In the genomic region with DNA sequence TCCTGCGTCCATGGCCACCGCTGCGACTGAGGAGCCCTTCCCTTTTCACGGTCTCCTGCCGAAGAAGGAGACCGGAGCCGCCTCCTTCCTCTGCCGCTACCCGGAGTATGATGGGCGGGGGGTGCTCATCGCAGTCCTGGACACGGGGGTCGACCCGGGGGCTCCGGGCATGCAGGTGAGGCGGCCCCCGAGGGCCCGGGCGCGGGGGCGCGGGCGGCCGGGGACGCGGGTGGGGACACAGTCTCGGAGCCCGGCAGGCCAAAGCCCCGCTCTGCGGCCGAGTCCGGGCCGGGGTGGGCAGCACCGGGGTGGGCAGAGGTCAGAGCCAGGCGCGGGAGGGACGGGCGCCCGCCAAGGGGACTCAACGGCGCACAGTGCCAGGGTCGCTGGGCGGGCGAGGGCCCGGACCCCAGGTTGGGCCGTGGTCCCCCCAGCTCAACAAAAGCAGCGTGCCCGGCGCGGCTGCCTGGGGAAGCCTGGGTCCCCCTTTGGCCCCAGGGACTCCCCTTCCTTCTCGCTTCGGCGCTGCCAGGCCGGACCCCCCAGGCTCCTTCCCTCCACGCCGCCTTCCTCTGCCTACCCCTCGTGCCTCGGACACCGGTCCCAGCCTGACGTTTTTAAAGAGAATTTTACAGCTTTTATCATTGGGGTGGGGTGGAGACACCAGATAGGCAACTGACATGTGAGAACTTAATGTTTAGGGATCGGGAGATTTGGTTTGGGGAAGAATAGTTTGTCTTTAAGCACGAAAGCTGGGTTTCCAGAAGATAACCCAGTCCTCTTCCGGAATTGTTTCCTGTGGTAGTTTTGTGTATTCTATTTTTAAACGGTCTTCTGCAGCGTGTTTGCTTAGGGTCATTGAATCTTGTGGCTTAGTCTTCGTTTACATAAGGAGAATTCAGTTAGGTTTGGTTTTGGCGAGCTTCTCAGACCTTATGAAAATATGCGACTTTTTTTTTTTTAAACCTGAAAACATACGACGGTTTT, we compare ENCODE assay signal across 8 cellular contexts. TPM values are rescaled to one million over a fixed set of nuclear protein-coding genes. Genes with fewer than 3 reads are reported as not detected.
DNase-seq lines count a peak whose midpoint lies in the region; ATAC-seq, FAIRE-seq and TF ChIP-seq lines count a peak whose summit lies in the region.

No MANE protein-coding gene starts in this region.

- FAIRE-seq in bronchial epithelial cell (lab: Jason Lieb, UNC): no peak

- no peaks in the 10 kb centered on the region for H3K27me3 Mint-ChIP-seq in CD8-positive, alpha-beta T cell (ENCODE audit: low read depth)

- peaks cover 43% of the 10 kb centered on the region for H3K4me1 ChIP-seq in CD8-positive, alpha-beta T cell (ENCODE audit: insufficient read depth, low read length)

- peak overlapping the region; percentile 72 for H3K4me3 ChIP-seq in CD8-positive, alpha-beta T cell (ENCODE audit: low read depth, low read length)
- peak overlapping the region; percentile 76 for H3K4me3 ChIP-seq in bronchial epithelial cell (ENCODE audit: low read depth, low read length)

- H3K9me3 ChIP-seq in CD8-positive, alpha-beta T cell (ENCODE audit: low read length): no peaks in the 10 kb centered on the region

- DNase-seq in CD8-positive, alpha-beta T cell: peak in 6 of 7 experiments; percentile 5 to 58 (median 18)
- DNase-seq in SKM-1 treated with dmso at 0.1 percent for 144 hours (lab: John Stamatoyannopoulos, UW; ENCODE audit: unreplicated experiment): peak; percentile 19
- no peak for DNase-seq in bronchial epithelial cell (ENCODE audit: low read depth)
- DNase-seq in kidney glomerular epithelial cell (lab: John Stamatoyannopoulos, UW): peak; percentile 30
- peak; percentile 14 for DNase-seq in stimulated activated CD4-positive, alpha-beta T cell treated with anti-CD3 and anti-CD28 coated beads, Interleukin-4, amount 100 ng/mL, for 24 hours
- DNase-seq in NCI-H774 (lab: John Stamatoyannopoulos, UW): no peak

- peak overlapping the region; percentile 100 for H3K27ac Mint-ChIP-seq in CD8-positive, alpha-beta T cell

- H3K4me3 Mint-ChIP-seq in CD8-positive, alpha-beta T cell: peak overlapping the region; percentile 98

- H3K27me3 ChIP-seq in CD8-positive, alpha-beta T cell (ENCODE audit: insufficient read depth, low read length): no peaks in the 10 kb centered on the region
- no peaks in the 10 kb centered on the region for H3K27me3 ChIP-seq in bronchial epithelial cell (ENCODE audit: control insufficient read depth, insufficient read depth, low read length)

- H3K36me3 Mint-ChIP-seq in CD8-positive, alpha-beta T cell: peaks cover 38% of the 10 kb centered on the region

- intact Hi-C loops in CD8-positive, alpha-beta T cell (cut with DNase I, micrococcal nuclease): loop anchor here in 1 of 2 experiments (5.0 kb wide), 1 partner anchor 205 kb away; no protein-coding TSS in a partner anchor

- POLR2A ChIA-PET in CD8-positive, alpha-beta T cell (lab: Charles Lee): interaction anchor here (0.6 to 10.5 kb wide), 17 partner anchors 8 to 973 kb away, joined by 3 to 246 read pairs (median 6); a partner anchor contains a TSS

- CTCF ChIA-PET in CD8-positive, alpha-beta T cell (lab: Charles Lee): interaction anchor here (0.8 to 3.2 kb wide), 5 partner anchors 8 to 248 kb away, joined by 3 to 15 read pairs (median 5); a partner anchor contains a TSS

- no peaks in the 10 kb centered on the region for H3K36me3 ChIP-seq in CD8-positive, alpha-beta T cell (ENCODE audit: insufficient read depth, low read length)
- no peaks in the 10 kb centered on the region for H3K36me3 ChIP-seq in bronchial epithelial cell (ENCODE audit: control insufficient read depth, insufficient read depth, low read length)

- peak overlapping the region; percentile 98 for H3K27ac ChIP-seq in CD8-positive, alpha-beta T cell (ENCODE audit: low read depth, low read length)

- peaks cover 70% of the 10 kb centered on the region for H3K4me1 Mint-ChIP-seq in CD8-positive, alpha-beta T cell (ENCODE audit: low read depth)

- no peak for ATAC-seq in CD8-positive, alpha-beta T cell
- ATAC-seq in GM19372 (IDR thresholded peaks at IDR 0.05; ENCODE audit: low read depth, unreplicated experiment): peak; percentile 15
- peak; percentile 25 for ATAC-seq in HG03378 (IDR thresholded peaks at IDR 0.05; ENCODE audit: unreplicated experiment)

- no peak for TF ChIP-seq CTCF in CD8-positive, alpha-beta T cell (IDR thresholded peaks at IDR 0.05)
- no peak for TF ChIP-seq CTCF in bronchial epithelial cell (IDR thresholded peaks at IDR 0.05; ENCODE audit: insufficient read depth, low read length, severe bottlenecking)

- H3K9me3 Mint-ChIP-seq in CD8-positive, alpha-beta T cell: no peaks in the 10 kb centered on the region

RNA-seq across cellular contexts. Expression of a gene that starts 0.5 kb away (rescaled TPM):
- 100 to 1,000 TPM; 168 to 185 TPM for total RNA-seq in CD8-positive, alpha-beta T cell
- 22.4 and 25.5 TPM in 2 replicates for total RNA-seq in bronchial epithelial cell

Comparison
In these comparisons a context has a peak if more than half of its experiments do, and no peak if none do; other contexts are left out.
1. DNase-seq: peak in CD8-positive, alpha-beta T cell (6 of 7), SKM-1 treated with dmso at 0.1 percent for 144 hours (single experiment), kidney glomerular epithelial cell (single experiment) and stimulated activated CD4-positive, alpha-beta T cell treated with anti-CD3 and anti-CD28 coated beads, Interleukin-4, amount 100 ng/mL, for 24 hours (single experiment); none in bronchial epithelial cell (single experiment) and NCI-H774 (single experiment).